Comparison of ENCODE assay signal across 18 cellular contexts in the genomic region with DNA sequence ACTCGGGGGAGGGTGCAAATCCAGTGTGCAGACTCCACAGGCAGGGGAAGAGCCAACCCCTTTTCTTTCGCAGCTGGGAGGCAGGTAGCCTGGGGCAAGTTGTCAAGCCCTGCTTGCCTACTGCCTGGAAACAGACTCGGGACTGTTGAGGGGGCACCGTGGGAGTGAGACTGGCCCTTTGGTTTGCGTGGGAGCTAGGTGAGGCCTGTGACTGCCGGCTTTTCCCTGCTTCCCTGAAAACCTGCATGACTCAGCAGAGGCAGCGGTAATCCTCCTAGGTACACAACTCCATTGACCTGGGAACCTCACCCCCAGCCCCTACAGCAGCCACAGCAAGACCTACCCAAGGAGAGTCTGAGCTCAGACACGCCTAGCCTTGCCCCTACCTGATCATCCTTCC.
DNase-seq lines count a peak whose midpoint lies in the region; TF ChIP-seq lines count a peak whose summit lies in the region.
"Had no signal": no experiment of that assay in that cellular context is flagged by ENCODE, and none has a peak within 500 bp of the region (broad histone marks: within the 10 kb centered on the region; RNA-seq: fewer than 3 reads in every experiment).

No MANE protein-coding gene starts in this region.

- no peaks in the 10 kb centered on the region for H3K4me1 Mint-ChIP-seq in activated naive CD8-positive, alpha-beta T cell treated with anti-CD3 and anti-CD28 coated beads for 36 hours

- DNase-seq in ELF-1 (ENCODE audit: low read depth, low spot score): peak; percentile 11
- DNase-seq in neuronal stem cell (ENCODE audit: low spot score): no peak
- DNase-seq in esophagus squamous epithelium (lab: John Stamatoyannopoulos, UW): no peak
- no peak for DNase-seq in activated naive CD8-positive, alpha-beta T cell treated with anti-CD3 and anti-CD28 coated beads for 36 hours
- DNase-seq in NCI-H2081 (lab: John Stamatoyannopoulos, UW): no peak
- DNase-seq: 8988T; ACHN; BE2C; Caco-2; Calu3; CD4-positive, alpha-beta T cell; CD8-positive, alpha-beta T cell; DMS79 treated with DMSO at 0.1 percent for 48 hours; GDM1 had no signal

- H3K4ac ChIP-seq in neuronal stem cell (ENCODE audit: low read length): no peak overlapping the region

- no peak overlapping the region for H3K18ac ChIP-seq in neuronal stem cell (ENCODE audit: low read length)

- H2AFZ ChIP-seq in neuronal stem cell (ENCODE audit: low read length): no peak overlapping the region

- H3K27me3 ChIP-seq in BLaER1: no peaks in the 10 kb centered on the region
- H3K27me3 ChIP-seq in neuronal stem cell (ENCODE audit: control insufficient read depth in 3 of 3, insufficient read depth in 3 of 3, low read depth in 1 of 3, low read length in 3 of 3): no peaks in the 10 kb centered on the region
- H3K27me3 ChIP-seq in esophagus squamous epithelium: no peaks in the 10 kb centered on the region
- H3K27me3 ChIP-seq: BE2C; BLaER1 treated with 17β-estradiol and CSF1 and Interleukin-3, amounts not matched to agents 10 nM and 100 nM had no signal

- H3K4me3 ChIP-seq in BLaER1 (no peak overlapping the region), neuronal stem cell (ENCODE audit: low read length in 2 of 2) (peak overlapping the region in 1 of 2 donors; percentile 58), esophagus squamous epithelium (no peak overlapping the region)
- H3K4me3 ChIP-seq: BLaER1 treated with 17β-estradiol and CSF1 and Interleukin-3, amounts not matched to agents 10 nM and 100 nM; GM12878 had no signal

- H3K9me3 Mint-ChIP-seq in activated naive CD8-positive, alpha-beta T cell treated with anti-CD3 and anti-CD28 coated beads for 36 hours: peaks cover 2% of the 10 kb centered on the region
- H3K9me3 Mint-ChIP-seq: CD4-positive, alpha-beta T cell had no signal

- no peaks in the 10 kb centered on the region for H3K36me3 Mint-ChIP-seq in activated naive CD8-positive, alpha-beta T cell treated with anti-CD3 and anti-CD28 coated beads for 36 hours
- H3K36me3 Mint-ChIP-seq: CD8-positive, alpha-beta T cell had no signal

- no peak overlapping the region for H4K91ac ChIP-seq in neuronal stem cell (ENCODE audit: low read depth, low read length, poor library complexity)

- peaks cover 28% of the 10 kb centered on the region; the same call in 1 of the 2 replicates for H3K4me1 ChIP-seq in BLaER1
- no peaks in the 10 kb centered on the region for H3K4me1 ChIP-seq in neuronal stem cell (ENCODE audit: control insufficient read depth in 2 of 2, insufficient read depth in 1 of 2, low read depth in 1 of 2, low read length in 2 of 2)
- H3K4me1 ChIP-seq in esophagus squamous epithelium: no peaks in the 10 kb centered on the region
- H3K4me1 ChIP-seq: BE2C, Caco-2 had no signal

- no peak overlapping the region for H4K8ac ChIP-seq in neuronal stem cell (ENCODE audit: low read depth, low read length)

- H2BK120ac ChIP-seq in neuronal stem cell (ENCODE audit: low read depth, low read length): no peak overlapping the region

- peaks cover 13% of the 10 kb centered on the region for H3K27me3 Mint-ChIP-seq in activated naive CD8-positive, alpha-beta T cell treated with anti-CD3 and anti-CD28 coated beads for 36 hours
- H3K27me3 Mint-ChIP-seq: CD4-positive, alpha-beta T cell had no signal

- H3K14ac ChIP-seq in neuronal stem cell (ENCODE audit: low read length): peak overlapping the region; percentile 38

- H3K9ac ChIP-seq in BLaER1: no peak overlapping the region
- no peak overlapping the region for H3K9ac ChIP-seq in neuronal stem cell (ENCODE audit: low read depth, low read length, poor library complexity)
- H3K9ac ChIP-seq: BLaER1 treated with 17β-estradiol and CSF1 and Interleukin-3, amounts not matched to agents 10 nM and 100 nM had no signal

- intact Hi-C loops in esophagus squamous epithelium (cut with DNase I): no loop called here

- no peak for TF ChIP-seq CTCF in esophagus squamous epithelium (IDR thresholded peaks at IDR 0.05)

- no peaks in the 10 kb centered on the region for H4K20me1 ChIP-seq in BLaER1
- H4K20me1 ChIP-seq: BLaER1 treated with 17β-estradiol and CSF1 and Interleukin-3, amounts not matched to agents 10 nM and 100 nM had no signal

- no peak overlapping the region for H3K27ac Mint-ChIP-seq in activated naive CD8-positive, alpha-beta T cell treated with anti-CD3 and anti-CD28 coated beads for 36 hours
- H3K27ac Mint-ChIP-seq: CD4-positive, alpha-beta T cell; CD8-positive, alpha-beta T cell had no signal

- H3K79me1 ChIP-seq in neuronal stem cell (ENCODE audit: low read depth, low read length): no peaks in the 10 kb centered on the region

- no peak overlapping the region for H2BK15ac ChIP-seq in neuronal stem cell (ENCODE audit: low read length)

- no peaks in the 10 kb centered on the region for H3K36me3 ChIP-seq in BLaER1
- no peaks in the 10 kb centered on the region for H3K36me3 ChIP-seq in neuronal stem cell (replicated peaks in 1 of 2; ENCODE audit: control insufficient read depth in 2 of 2, insufficient read depth in 2 of 2, low read length in 2 of 2)
- no peaks in the 10 kb centered on the region for H3K36me3 ChIP-seq in esophagus squamous epithelium
- H3K36me3 ChIP-seq: BE2C; BLaER1 treated with 17β-estradiol and CSF1 and Interleukin-3, amounts not matched to agents 10 nM and 100 nM had no signal

- TF ChIP-seq POLR2A in esophagus squamous epithelium (IDR thresholded peaks at IDR 0.05): no peak

- no peak overlapping the region for H2BK12ac ChIP-seq in neuronal stem cell (ENCODE audit: low read length)

- no peak overlapping the region for H2BK5ac ChIP-seq in neuronal stem cell (ENCODE audit: low read length)

- peak overlapping the region; percentile 13; the same call in 1 of the 2 replicates for H3K4me2 ChIP-seq in BLaER1
- H3K4me2 ChIP-seq in neuronal stem cell (ENCODE audit: insufficient read depth, low read length, poor library complexity, severe bottlenecking): no peak overlapping the region

- H3K9me3 ChIP-seq in BLaER1 (peaks cover 26% of the 10 kb centered on the region), neuronal stem cell (replicated peaks in 1 of 2; ENCODE audit: control insufficient read depth in 2 of 2, insufficient read depth in 1 of 2, low read depth in 1 of 2, low read length in 2 of 2) (peaks cover 0 to 2% of the 10 kb centered on the region in 2 donors), esophagus squamous epithelium (peaks cover 0 to 5% (median 0%) of the 10 kb centered on the region in 3 donors)
- H3K9me3 ChIP-seq: BE2C, Caco-2 had no signal

- H3K23ac ChIP-seq in neuronal stem cell (ENCODE audit: low read depth, low read length, poor library complexity): no peak overlapping the region

- H3K27ac ChIP-seq in BLaER1 (no peak overlapping the region), neuronal stem cell (replicated peaks; ENCODE audit: low read length) (no peak overlapping the region), esophagus squamous epithelium (no peak overlapping the region)
- H3K27ac ChIP-seq: BLaER1 treated with 17β-estradiol and CSF1 and Interleukin-3, amounts not matched to agents 10 nM and 100 nM; C4-2B had no signal

- H2AK5ac ChIP-seq in neuronal stem cell (ENCODE audit: low read depth, low read length): no peak overlapping the region

- H3K4me3 Mint-ChIP-seq in activated naive CD8-positive, alpha-beta T cell treated with anti-CD3 and anti-CD28 coated beads for 36 hours: no peak overlapping the region
- H3K4me3 Mint-ChIP-seq: CD4-positive, alpha-beta T cell; CD8-positive, alpha-beta T cell had no signal

- no CpG with 5 or more reads among the region's 8 CpGs for WGBS in neuronal stem cell (ENCODE audit: extremely low coverage in 2 of 2, insufficient read length in 2 of 2, insufficient replicate concordance in 1 of 2), 2 donors
- 78 to 81% methylated on average over 3 to 6 of the region's 8 CpGs for whole genome bisulfite sequencing in esophagus squamous epithelium, 2 donors
